In the genomic region with DNA sequence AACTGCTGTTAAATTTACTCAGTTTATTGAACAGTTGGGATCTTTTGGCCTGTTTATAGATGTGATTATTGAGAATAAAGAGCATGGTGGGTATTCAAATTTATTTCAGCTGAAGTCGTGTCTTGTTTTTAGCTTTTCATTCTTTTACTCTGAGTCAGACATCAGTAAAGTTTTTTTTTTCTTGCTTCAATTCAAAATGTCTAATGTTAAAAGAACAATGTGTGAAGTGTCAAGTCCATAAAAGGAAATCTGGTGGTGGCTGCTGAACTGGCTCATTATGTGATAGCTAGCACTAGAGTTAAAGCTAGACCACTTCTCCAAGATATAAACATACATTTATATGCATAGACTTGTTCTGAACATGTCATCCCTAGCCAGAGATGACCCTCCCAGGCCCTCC, we compare ENCODE assay signal across 20 cellular contexts.
DNase-seq lines count a peak whose midpoint lies in the region; ATAC-seq and TF ChIP-seq lines count a peak whose summit lies in the region.
"Had no signal": no experiment of that assay in that cellular context is flagged by ENCODE, and none has a peak within 500 bp of the region (broad histone marks: within the 10 kb centered on the region; RNA-seq: fewer than 3 reads in every experiment).

No MANE protein-coding gene starts in this region.

- TF ChIP-seq CTCF in kidney epithelial cell (IDR thresholded peaks at IDR 0.05; ENCODE audit: insufficient read depth, low read length, poor library complexity, severe bottlenecking) (no peak), retinal pigment epithelial cell (conservative IDR thresholded peaks at IDR 0.05; ENCODE audit: low read depth, low read length) (no peak), thyroid gland (IDR thresholded peaks at IDR 0.05) (no peak)

- no peak overlapping the region for H3K4me3 ChIP-seq in kidney epithelial cell (ENCODE audit: low read depth, low read length)
- H3K4me3 ChIP-seq in retinal pigment epithelial cell (ENCODE audit: low read length) = no peak overlapping the region
- no peak overlapping the region for H3K4me3 ChIP-seq in thyroid gland (replicated peaks in 1 of 3)

- no peaks in the 10 kb centered on the region for H3K4me1 ChIP-seq in thyroid gland

- H3K27me3 ChIP-seq in kidney epithelial cell (ENCODE audit: control insufficient read depth, insufficient read depth, low read length) = no peaks in the 10 kb centered on the region
- no peaks in the 10 kb centered on the region for H3K27me3 ChIP-seq in thyroid gland

- H3K27ac ChIP-seq in caudate nucleus (ENCODE audit: low read depth, low read length) = peak overlapping the region; percentile 33
- no peak overlapping the region for H3K27ac ChIP-seq in thyroid gland

- TF ChIP-seq POLR2A in thyroid gland (IDR thresholded peaks at IDR 0.05) = no peak

- no peaks in the 10 kb centered on the region for H3K36me3 ChIP-seq in kidney epithelial cell (ENCODE audit: control insufficient read depth, insufficient read depth, low read length)
- no peaks in the 10 kb centered on the region for H3K36me3 ChIP-seq in thyroid gland

- intact Hi-C loops in thyroid gland (cut with DNase I) = no loop called here

- H3K9me3 ChIP-seq in thyroid gland = no peaks in the 10 kb centered on the region

- peak; percentile 1 for DNase-seq in EH (ENCODE audit: low read depth)
- DNase-seq in caudate nucleus (lab: John Stamatoyannopoulos, UW) = peak in 2 of 61 donors; percentile 2 to 48
- peak; percentile 49 for DNase-seq in kidney epithelial cell (ENCODE audit: low read depth)
- peak; percentile 40 for DNase-seq in retinal pigment epithelial cell (ENCODE audit: low read depth)
- DNase-seq in activated naive CD4-positive, alpha-beta T cell (lab: John Stamatoyannopoulos, UW) = no peak
- no peak for DNase-seq in activated T-cell treated with anti-CD3 and anti-CD28 coated beads for 4 hours
- DNase-seq in thyroid gland = no peak
- DNase-seq: activated naive CD4-positive, alpha-beta T cell treated with anti-CD3 and anti-CD28 coated beads, Interleukin-2, amount 10 ng/mL, durations not matched to agents 7 days and 5 days; CD4-positive, alpha-beta T cell; DMS79; effector CD4-positive, alpha-beta T cell; KBM-7; NCI-H1048; NCI-H748 treated with DMSO at 0.1 percent for 48 hours; PC-3; posterior cingulate gyrus; stimulated activated CD4-positive, alpha-beta T cell treated with anti-CD3 and anti-CD28 coated beads, Interleukin-12 subunit alpha, Interleukin-12 subunit beta, amount 100 ng/mL, for 4 hours; stimulated activated naive CD4-positive, alpha-beta T cell treated with Interleukin-2 at 50 U/mL for 16 hours had no signal

- no peak for ATAC-seq in GM21360 (IDR thresholded peaks at IDR 0.05; ENCODE audit: unreplicated experiment)
- ATAC-seq: left lobe of liver, PC-3 had no signal

- 54 to 90% methylated on average over 1 of the region's 1 CpG for WGBS in thyroid gland, 2 donors

Comparison
In these comparisons a context has a peak if more than half of its experiments do, and no peak if none do; other contexts are left out.
1. DNase-seq: peak in EH (single experiment), kidney epithelial cell (single experiment) and retinal pigment epithelial cell (single experiment); none in activated naive CD4-positive, alpha-beta T cell (0 of 4), activated T-cell treated with anti-CD3 and anti-CD28 coated beads for 4 hours (single experiment) and thyroid gland (0 of 2).